In genomic region chr5:173645437-173645807, GRCh38 we compare ENCODE assay signal across 15 cellular contexts. TPM values are rescaled to one million over a fixed set of nuclear protein-coding genes. Genes with fewer than 3 reads are reported as not detected.
A peak's percentile ranks its signal among the peaks of the same experiment; 100 is the strongest.
DNase-seq lines count a peak whose midpoint lies in the region; ATAC-seq and TF ChIP-seq lines count a peak whose summit lies in the region.
"Had no signal": no experiment of that assay in that cellular context is flagged by ENCODE, and none has a peak within 500 bp of the region (broad histone marks: within the 10 kb centered on the region; RNA-seq: fewer than 3 reads in every experiment).

No MANE protein-coding gene starts in this region.

- no peaks in the 10 kb centered on the region for H3K4me1 ChIP-seq in endodermal cell (ENCODE audit: control insufficient read depth, insufficient read depth, low read length)
- H3K4me1 ChIP-seq in mesendoderm (ENCODE audit: control insufficient read depth, low read depth, low read length), result peaks cover 2% of the 10 kb centered on the region

- H3K18ac ChIP-seq in mesendoderm (ENCODE audit: low read length), result no peak overlapping the region

- POLR2A ChIA-PET in AG04449 (lab: Yijun Ruan, JAX), result no interaction called here

- peak overlapping the region; percentile 4 for H3K27ac ChIP-seq in endodermal cell (ENCODE audit: low read depth, low read length)
- H3K27ac ChIP-seq in mesendoderm (ENCODE audit: low read depth, low read length), result no peak overlapping the region
- H3K27ac ChIP-seq: spleen had no signal

- no peak overlapping the region for H3K4me2 ChIP-seq in mesendoderm (ENCODE audit: low read length)

- peaks cover 11% of the 10 kb centered on the region for H3K4me1 Mint-ChIP-seq in endodermal cell
- H3K4me1 Mint-ChIP-seq: T-cell had no signal

- peaks cover 4% of the 10 kb centered on the region for H3K9me3 Mint-ChIP-seq in endodermal cell
- H3K9me3 Mint-ChIP-seq: T-cell had no signal

- intact Hi-C loops in left colon (cut with DNase I, micrococcal nuclease), result no loop called here

- no peak overlapping the region for H3K56ac ChIP-seq in mesendoderm (ENCODE audit: low read length)

- no peaks in the 10 kb centered on the region for H3K79me2 ChIP-seq in mesendoderm (ENCODE audit: control insufficient read depth, insufficient read depth, low read length)

- no peak overlapping the region for H3K23ac ChIP-seq in mesendoderm (ENCODE audit: low read length)

- H3K36me3 ChIP-seq in endodermal cell (ENCODE audit: control insufficient read depth, insufficient read depth, low read length) (no peaks in the 10 kb centered on the region), mesendoderm (ENCODE audit: control insufficient read depth, insufficient read depth, low read length) (no peaks in the 10 kb centered on the region)
- H3K36me3 ChIP-seq: spleen had no signal

- WGBS in endodermal cell (ENCODE audit: insufficient coverage in 1 of 2, insufficient read length in 1 of 2), 2 experiments, result 68 to 80% methylated on average over 1 to 5 of the region's 5 CpGs
- WGBS in mesendoderm (ENCODE audit: extremely low coverage, insufficient coverage, low lambda C conversion rate), result no CpG with 5 or more reads among the region's 5 CpGs

- H3K9me3 ChIP-seq in endodermal cell (ENCODE audit: control insufficient read depth, low read length), result peaks cover 3% of the 10 kb centered on the region
- H3K9me3 ChIP-seq: spleen had no signal

- H3K4me3 ChIP-seq in AG04449 (ENCODE audit: low read depth, low read length) (no peak overlapping the region), endodermal cell (ENCODE audit: low read length) (no peak overlapping the region), mesendoderm (ENCODE audit: low read length) (no peak overlapping the region)
- H3K4me3 ChIP-seq: spleen had no signal

- H2BK120ac ChIP-seq in mesendoderm (ENCODE audit: low read depth, low read length), result no peak overlapping the region

- H4K5ac ChIP-seq in mesendoderm (ENCODE audit: low read length), result no peak overlapping the region

- no peak overlapping the region for H3K27ac Mint-ChIP-seq in endodermal cell
- H3K27ac Mint-ChIP-seq: T-cell had no signal

- peak; percentile 26 for DNase-seq in AG04449 (ENCODE audit: low read depth, low spot score)
- DNase-seq in M059J (ENCODE audit: low read depth), result peak; percentile 42
- DNase-seq in endodermal cell, result peak; percentile 57
- DNase-seq in mesendoderm, result peak; percentile 90
- DNase-seq in stimulated activated naive CD4-positive, alpha-beta T cell treated with Interleukin-2 at 50 U/mL for 16 hours (lab: John Stamatoyannopoulos, UW), result no peak
- DNase-seq in left colon, result no peak
- no peak for DNase-seq in GM20000 (ENCODE audit: low spot score)
- DNase-seq: activated CD4-positive, alpha-beta T cell treated with anti-CD3 and anti-CD28 coated beads for 48 hours; activated gamma-delta T cell; DND-41; Kasumi-1; NCI-H2081 treated with DMSO at 0.1 percent for 48 hours; spleen; T-cell had no signal

- H3K27me3 Mint-ChIP-seq in endodermal cell (ENCODE audit: insufficient read depth), result peaks cover 7% of the 10 kb centered on the region

- H3K9ac ChIP-seq in endodermal cell (ENCODE audit: extremely low read depth, low read length, poor library complexity, severe bottlenecking) (no peak overlapping the region), mesendoderm (ENCODE audit: low read length) (no peak overlapping the region)

- TF ChIP-seq CTCF in AG04449 (IDR thresholded peaks at IDR 0.05; ENCODE audit: insufficient read depth, low read length, missing control alignments) (no peak), endodermal cell (conservative IDR thresholded peaks at IDR 0.05) (no peak), GM20000 (IDR thresholded peaks at IDR 0.05; ENCODE audit: extremely low read depth, missing control alignments) (no peak)

- no peak overlapping the region for H2AK5ac ChIP-seq in mesendoderm (ENCODE audit: low read length)

- ATAC-seq in GM18873 (IDR thresholded peaks at IDR 0.05; ENCODE audit: low FRiP score, unreplicated experiment), result no peak
- ATAC-seq in left colon, result no peak
- ATAC-seq: T-cell had no signal

- H3K27me3 ChIP-seq in endodermal cell (ENCODE audit: control insufficient read depth, insufficient read depth, low read length, poor library complexity, severe bottlenecking) (no peaks in the 10 kb centered on the region), mesendoderm (ENCODE audit: insufficient read depth, low read length, poor library complexity) (no peaks in the 10 kb centered on the region)

- H4K8ac ChIP-seq in mesendoderm (ENCODE audit: low read depth, low read length), result no peak overlapping the region

- no peak overlapping the region for H2BK15ac ChIP-seq in mesendoderm (replicated peaks; ENCODE audit: low read depth)

- no peaks in the 10 kb centered on the region for H3K36me3 Mint-ChIP-seq in endodermal cell (ENCODE audit: low read depth)
- H3K36me3 Mint-ChIP-seq: T-cell had no signal

- CTCF ChIA-PET in AG04449 (lab: Yijun Ruan, JAX), result interaction anchor here (0.6 to 2.7 kb wide), 8 partner anchors 12 to 339 kb away, joined by 3 to 14 read pairs (median 4); partner anchors contain the start of gene BOD1

- H3K4ac ChIP-seq in mesendoderm (ENCODE audit: low read depth, low read length), result no peak overlapping the region

- H3K79me1 ChIP-seq in mesendoderm (ENCODE audit: low read length), result no peaks in the 10 kb centered on the region

- no peak overlapping the region for H3K4me3 Mint-ChIP-seq in endodermal cell
- H3K4me3 Mint-ChIP-seq: T-cell had no signal

- no peak overlapping the region for H2BK5ac ChIP-seq in mesendoderm (ENCODE audit: low read length)

RNA-seq across cellular contexts. Expression of gene BOD1, which starts 29.0 kb away (rescaled TPM):
- 62.8 and 94.7 TPM in 2 replicates for total RNA-seq in M059J (2014; rRNA removed; shearing (Covaris generic))
- total RNA-seq in endodermal cell (10 to 100 TPM; 79.3 to 92.9 TPM), left colon (10 to 100 TPM; 22.5 to 23.8 TPM)
- 144 TPM for polyA plus RNA-seq in endodermal cell (2013, experiment 1 of 2)
- 121 TPM for polyA plus RNA-seq in endodermal cell (2013, experiment 2 of 2)
- 94.2 TPM for polyA plus RNA-seq in mesendoderm (2013, experiment 1 of 2)
- polyA plus RNA-seq in mesendoderm (2013, experiment 2 of 2), result 94.9 TPM

Comparison
In these comparisons a context has a peak if more than half of its experiments do, and no peak if none do; other contexts are left out.
1. DNase-seq: peak in AG04449 (single experiment), M059J (single experiment), endodermal cell (single experiment) and mesendoderm (single experiment); none in stimulated activated naive CD4-positive, alpha-beta T cell treated with Interleukin-2 at 50 U/mL for 16 hours (single experiment), left colon (0 of 2) and GM20000 (single experiment).